22 cellular contexts compared by ENCODE assay signal in genomic region chr4:18842431-18842830, GRCh38.
DNase-seq lines count a peak whose midpoint lies in the region; ATAC-seq and TF ChIP-seq lines count a peak whose summit lies in the region.
"Had no signal": no experiment of that assay in that cellular context is flagged by ENCODE, and none has a peak within 500 bp of the region (broad histone marks: within the 10 kb centered on the region; RNA-seq: fewer than 3 reads in every experiment).

No MANE protein-coding gene starts in this region.

- in situ Hi-C loops in ACHN (cut with HindIII; ENCODE audit: low pct_ligation_motif_present, low pct_unique_long_range_greater_than_20kb, low sequenced_read_pairs): no loop called here

- H3K4me3 ChIP-seq in upper lobe of right lung: no peak overlapping the region
- H3K4me3 ChIP-seq: A549, BLaER1, GM12878 had no signal

- H3K56ac ChIP-seq in H9 (ENCODE audit: insufficient read length, low read depth, low read length): no peak overlapping the region

- H2AFZ ChIP-seq in H9 (ENCODE audit: low read length): no peak overlapping the region

- no peak overlapping the region for H3K18ac ChIP-seq in H9 (ENCODE audit: insufficient read length, low read depth, low read length)

- no peaks in the 10 kb centered on the region for H4K20me1 ChIP-seq in H9 (ENCODE audit: control insufficient read depth, insufficient read depth, insufficient read length)
- H4K20me1 ChIP-seq: BLaER1 had no signal

- no peak overlapping the region for H3K9ac ChIP-seq in H9 (ENCODE audit: extremely low read depth, insufficient read length, low read length)
- H3K9ac ChIP-seq: BLaER1 had no signal

- H3K4ac ChIP-seq in H9 (ENCODE audit: low read depth, low read length): no peak overlapping the region

- DNase-seq in H9: no peak
- DNase-seq in omental fat pad (ENCODE audit: low spot score): no peak
- DNase-seq in upper lobe of right lung: no peak
- DNase-seq in NCI-H2171 (lab: John Stamatoyannopoulos, UW): no peak
- no peak for DNase-seq in ACHN
- DNase-seq: BE2C; C1 segment of cervical spinal cord; CD4-positive, alpha-beta memory T cell; CD4-positive, CD25-positive, alpha-beta regulatory T cell; CD8-positive, alpha-beta memory T cell; COR-L47; DMS 273 treated with DMSO at 0.1 percent for 48 hours; DMS153; DMS79; DND-41; EL; GDM1 had no signal

- no peak overlapping the region for H4K91ac ChIP-seq in H9 (ENCODE audit: insufficient read length, low read depth, low read length)

- no peak overlapping the region for H3K4me2 ChIP-seq in H9 (ENCODE audit: insufficient read depth, insufficient read length, low read length)
- H3K4me2 ChIP-seq: A549, BLaER1 had no signal

- WGBS in H9 (ENCODE audit: extremely low coverage, insufficient read length, low lambda C conversion rate): no CpG with 5 or more reads among the region's 5 CpGs

- H3K14ac ChIP-seq in H9 (ENCODE audit: insufficient read depth, low read length): no peak overlapping the region

- H2BK120ac ChIP-seq in H9 (ENCODE audit: low read depth, low read length, poor library complexity, severe bottlenecking): no peak overlapping the region

- H3K23me2 ChIP-seq in H9 (ENCODE audit: insufficient read length, low read depth, low read length, poor library complexity, severe bottlenecking): no peaks in the 10 kb centered on the region

- H3K27ac Mint-ChIP-seq in H9: no peak overlapping the region
- H3K27ac Mint-ChIP-seq: CD14-positive monocyte; CD4-positive, alpha-beta memory T cell; CD4-positive, CD25-positive, alpha-beta regulatory T cell; CD8-positive, alpha-beta memory T cell had no signal

- H3K23ac ChIP-seq in H9 (ENCODE audit: insufficient read length, low read depth, low read length): no peak overlapping the region

- no peaks in the 10 kb centered on the region for H3K4me1 ChIP-seq in H9 (ENCODE audit: insufficient read depth, low read length)
- no peaks in the 10 kb centered on the region for H3K4me1 ChIP-seq in upper lobe of right lung
- H3K4me1 ChIP-seq: A549, BLaER1 had no signal

- no peaks in the 10 kb centered on the region for H3K4me1 Mint-ChIP-seq in H9
- H3K4me1 Mint-ChIP-seq: CD14-positive monocyte; CD4-positive, alpha-beta memory T cell; CD4-positive, CD25-positive, alpha-beta regulatory T cell; CD8-positive, alpha-beta memory T cell had no signal

- H3K27ac ChIP-seq in H9 (ENCODE audit: insufficient read length, low read depth, low read length) (no peak overlapping the region), upper lobe of right lung (no peak overlapping the region)
- H3K27ac ChIP-seq: 22Rv1, A549, BLaER1 had no signal

- no peak overlapping the region for H2BK5ac ChIP-seq in H9 (ENCODE audit: insufficient read length, low read length)

- H3K4me3 Mint-ChIP-seq in H9: no peak overlapping the region
- H3K4me3 Mint-ChIP-seq: CD14-positive monocyte; CD4-positive, alpha-beta memory T cell; CD4-positive, CD25-positive, alpha-beta regulatory T cell; CD8-positive, alpha-beta memory T cell had no signal

- no peak overlapping the region for H4K5ac ChIP-seq in H9 (ENCODE audit: insufficient read length, low read depth, low read length)

- intact Hi-C loops in upper lobe of right lung (cut with DNase I): no loop called here

- H3K36me3 Mint-ChIP-seq in H9 (ENCODE audit: insufficient read depth in 1 of 3, low read depth in 3 of 3): peaks cover 9 to 16% (median 10%) of the 10 kb centered on the region in 3 experiments
- H3K36me3 Mint-ChIP-seq: CD14-positive monocyte; CD4-positive, alpha-beta memory T cell; CD4-positive, CD25-positive, alpha-beta regulatory T cell; CD8-positive, alpha-beta memory T cell had no signal

- peaks cover 17% of the 10 kb centered on the region for H3K9me3 ChIP-seq in H9 (ENCODE audit: control insufficient read depth, low read depth, low read length)
- no peaks in the 10 kb centered on the region for H3K9me3 ChIP-seq in upper lobe of right lung
- H3K9me3 ChIP-seq: A549, BE2C had no signal

- peaks cover 18 to 19% of the 10 kb centered on the region in 2 experiments for H3K9me3 Mint-ChIP-seq in H9

- peak; percentile 19 for ATAC-seq in omental fat pad (ENCODE audit: low FRiP score)
- ATAC-seq in upper lobe of right lung: peak; percentile 19
- ATAC-seq: A549, GM12878 had no signal

- no peak overlapping the region for H2AK5ac ChIP-seq in H9 (ENCODE audit: insufficient read length, low read length)

- H2BK15ac ChIP-seq in H9 (ENCODE audit: low read depth, low read length): no peak overlapping the region

- no peak overlapping the region for H2BK12ac ChIP-seq in H9 (ENCODE audit: insufficient read length, low read depth, low read length)

- H3K36me3 ChIP-seq in upper lobe of right lung: no peaks in the 10 kb centered on the region
- H3K36me3 ChIP-seq: BE2C, BLaER1 had no signal

- H3K27me3 Mint-ChIP-seq in H9 (ENCODE audit: low read depth): 0 out of 2 replicates have a peak, but pooled peaks cover 1% of the 10 kb centered on the region
- H3K27me3 Mint-ChIP-seq: CD4-positive, alpha-beta memory T cell; CD4-positive, CD25-positive, alpha-beta regulatory T cell; CD8-positive, alpha-beta memory T cell had no signal

- no peaks in the 10 kb centered on the region for H3K79me1 ChIP-seq in H9 (ENCODE audit: insufficient read depth, low read depth, low read length, poor library complexity, severe bottlenecking)

- no peak overlapping the region for H3T11ph ChIP-seq in H9 (ENCODE audit: low read length)

- TF ChIP-seq CTCF in H9 (conservative IDR thresholded peaks at IDR 0.05): no peak
- no peak for TF ChIP-seq CTCF in omental fat pad (IDR thresholded peaks at IDR 0.05)
- TF ChIP-seq CTCF in upper lobe of right lung (IDR thresholded peaks at IDR 0.05): no peak

- H2BK20ac ChIP-seq in H9 (ENCODE audit: low read depth, low read length, poor library complexity, severe bottlenecking): no peak overlapping the region

- H3K27me3 ChIP-seq in H9 (ENCODE audit: insufficient read depth, low read length): no peaks in the 10 kb centered on the region
- no peaks in the 10 kb centered on the region for H3K27me3 ChIP-seq in upper lobe of right lung
- H3K27me3 ChIP-seq: BE2C, BLaER1 had no signal

- peak overlapping the region; percentile 60 for H4K8ac ChIP-seq in H9 (replicated peaks; ENCODE audit: insufficient read length, low read depth, low read length)

- H3K79me2 ChIP-seq in H9 (ENCODE audit: insufficient read depth, low read length): no peaks in the 10 kb centered on the region
